ENCODE assay signal across 15 cellular contexts in genomic region chr5:94545870-94546625, GRCh38.
DNase-seq lines count a peak whose midpoint lies in the region; ATAC-seq lines count a peak whose summit lies in the region.
"Had no signal": no experiment of that assay in that cellular context is flagged by ENCODE, and none has a peak within 500 bp of the region (broad histone marks: within the 10 kb centered on the region; RNA-seq: fewer than 3 reads in every experiment).

No MANE protein-coding gene starts in this region.

- DNase-seq in Kasumi-1 (lab: John Stamatoyannopoulos, UW) (peak; percentile 23 to 47), OCI-M1 (lab: John Stamatoyannopoulos, UW) (peak; percentile 78), sciatic nerve (ENCODE audit: low spot score) (no peak), NCI-H2171 (lab: John Stamatoyannopoulos, UW) (no peak)
- no peak for DNase-seq in stimulated activated effector memory CD8-positive, alpha-beta T cell treated with anti-CD3 and anti-CD28 coated beads, Interleukin-12 subunit alpha, Interleukin-12 subunit beta, amount 100 ng/mL, for 72 hours (ENCODE audit: low spot score in 2 of 2)
- DNase-seq: activated CD4-positive, alpha-beta T cell treated with anti-CD3 and anti-CD28 coated beads for 4 hours; activated CD8-positive, alpha-beta memory T cell treated with anti-CD3 and anti-CD28 coated beads, Interleukin-2, amount 50 U/mL, for 4 hours; DMS 273 treated with DMSO at 0.1 percent for 48 hours; GOT3; NCI-H1417; small intestine; thyroid gland had no signal

- intact Hi-C loops in dendritic cell treated with granulocyte-macrophage colony-stimulating factor and Interleukin-4, amounts not matched to agents 40 ng/mL and 50 ng/mL, for 4 days (cut with micrococcal nuclease), result no loop called here
- intact Hi-C loops in sciatic nerve (cut with DNase I), result no loop called here

- no peak overlapping the region for H3K4me3 Mint-ChIP-seq in dendritic cell treated with granulocyte-macrophage colony-stimulating factor and Interleukin-4, amounts not matched to agents 40 ng/mL and 50 ng/mL, for 4 days
- no peak overlapping the region for H3K4me3 Mint-ChIP-seq in stimulated activated effector memory CD8-positive, alpha-beta T cell treated with anti-CD3 and anti-CD28 coated beads, Interleukin-12 subunit alpha, Interleukin-12 subunit beta, amount 100 ng/mL, for 72 hours

- peaks cover 4% of the 10 kb centered on the region for H3K9me3 Mint-ChIP-seq in dendritic cell treated with granulocyte-macrophage colony-stimulating factor and Interleukin-4, amounts not matched to agents 40 ng/mL and 50 ng/mL, for 4 days
- peaks cover 5% of the 10 kb centered on the region for H3K9me3 Mint-ChIP-seq in stimulated activated effector memory CD8-positive, alpha-beta T cell treated with anti-CD3 and anti-CD28 coated beads, Interleukin-12 subunit alpha, Interleukin-12 subunit beta, amount 100 ng/mL, for 72 hours

- H3K36me3 Mint-ChIP-seq in dendritic cell treated with granulocyte-macrophage colony-stimulating factor and Interleukin-4, amounts not matched to agents 40 ng/mL and 50 ng/mL, for 4 days (ENCODE audit: low read depth), result no peaks in the 10 kb centered on the region
- H3K36me3 Mint-ChIP-seq in stimulated activated effector memory CD8-positive, alpha-beta T cell treated with anti-CD3 and anti-CD28 coated beads, Interleukin-12 subunit alpha, Interleukin-12 subunit beta, amount 100 ng/mL, for 72 hours, result no peaks in the 10 kb centered on the region

- peaks cover 35% of the 10 kb centered on the region for H3K4me1 Mint-ChIP-seq in dendritic cell treated with granulocyte-macrophage colony-stimulating factor and Interleukin-4, amounts not matched to agents 40 ng/mL and 50 ng/mL, for 4 days (ENCODE audit: low read depth)
- H3K4me1 Mint-ChIP-seq in stimulated activated effector memory CD8-positive, alpha-beta T cell treated with anti-CD3 and anti-CD28 coated beads, Interleukin-12 subunit alpha, Interleukin-12 subunit beta, amount 100 ng/mL, for 72 hours, result peaks cover 16% of the 10 kb centered on the region

- H3K27ac Mint-ChIP-seq in dendritic cell treated with granulocyte-macrophage colony-stimulating factor and Interleukin-4, amounts not matched to agents 40 ng/mL and 50 ng/mL, for 4 days, result peak overlapping the region; percentile 23
- H3K27ac Mint-ChIP-seq in stimulated activated effector memory CD8-positive, alpha-beta T cell treated with anti-CD3 and anti-CD28 coated beads, Interleukin-12 subunit alpha, Interleukin-12 subunit beta, amount 100 ng/mL, for 72 hours, result no peak overlapping the region

- ATAC-seq in sciatic nerve (peak; percentile 63), GM18517 (IDR thresholded peaks at IDR 0.05; ENCODE audit: unreplicated experiment) (no peak)
- ATAC-seq in stimulated activated effector memory CD8-positive, alpha-beta T cell treated with anti-CD3 and anti-CD28 coated beads, Interleukin-12 subunit alpha, Interleukin-12 subunit beta, amount 100 ng/mL, for 72 hours, result no peak
- ATAC-seq: left lobe of liver had no signal

- H3K27me3 Mint-ChIP-seq in dendritic cell treated with granulocyte-macrophage colony-stimulating factor and Interleukin-4, amounts not matched to agents 40 ng/mL and 50 ng/mL, for 4 days, result peaks cover 2% of the 10 kb centered on the region

Comparison
In these comparisons a context has a peak if more than half of its experiments do, and no peak if none do; other contexts are left out.
1. DNase-seq: peak in Kasumi-1 (2 of 2) and OCI-M1 (single experiment); none in sciatic nerve (single experiment), NCI-H2171 (single experiment) and stimulated activated effector memory CD8-positive, alpha-beta T cell treated with anti-CD3 and anti-CD28 coated beads, Interleukin-12 subunit alpha, Interleukin-12 subunit beta, amount 100 ng/mL, for 72 hours (0 of 2).